23 cellular contexts compared by ENCODE assay signal in genomic region chr12:95538656-95539055, GRCh38.
"Had no signal": no experiment of that assay in that cellular context is flagged by ENCODE, and none has a peak within 500 bp of the region (broad histone marks: within the 10 kb centered on the region; RNA-seq: fewer than 3 reads in every experiment).

No MANE protein-coding gene starts in this region.

- H3K27ac Mint-ChIP-seq: activated B cell treated with CpG ODN at 0.5 μM for 24 hours; activated CD4-positive, alpha-beta T cell treated with anti-CD3 and anti-CD28 coated beads for 36 hours; activated naive CD4-positive, alpha-beta T cell treated with anti-CD3 and anti-CD28 coated beads, Interleukin-2, amount 10 ng/mL, durations not matched to agents 7 days and 5 days; naive B cell; stimulated activated effector memory CD8-positive, alpha-beta T cell treated with anti-CD3 and anti-CD28 coated beads, Interleukin-12 subunit alpha, Interleukin-12 subunit beta, amount 100 ng/mL, for 72 hours; T-helper 1 cell treated with Interleukin-12 subunit alpha and Interleukin-12 subunit beta and Interleukin-4 antibody, amounts not matched to agents 30 μg/mL and 1 μg/mL, for 36 hours had no signal

- H3K9me3 Mint-ChIP-seq: activated B cell treated with CpG ODN at 0.5 μM for 24 hours; activated naive CD4-positive, alpha-beta T cell treated with anti-CD3 and anti-CD28 coated beads, Interleukin-2, amount 10 ng/mL, durations not matched to agents 7 days and 5 days; naive B cell; neural crest cell; stimulated activated effector memory CD8-positive, alpha-beta T cell treated with anti-CD3 and anti-CD28 coated beads, Interleukin-12 subunit alpha, Interleukin-12 subunit beta, amount 100 ng/mL, for 72 hours; T-helper 1 cell treated with Interleukin-12 subunit alpha and Interleukin-12 subunit beta and Interleukin-4 antibody, amounts not matched to agents 30 μg/mL and 1 μg/mL, for 36 hours had no signal

- H3K36me3 Mint-ChIP-seq: activated naive CD4-positive, alpha-beta T cell treated with anti-CD3 and anti-CD28 coated beads, Interleukin-2, amount 10 ng/mL, durations not matched to agents 7 days and 5 days; naive B cell; stimulated activated effector memory CD8-positive, alpha-beta T cell treated with anti-CD3 and anti-CD28 coated beads, Interleukin-12 subunit alpha, Interleukin-12 subunit beta, amount 100 ng/mL, for 72 hours had no signal

- FAIRE-seq: endometrium, small intestine had no signal

- H3K4me3 Mint-ChIP-seq: activated B cell treated with CpG ODN at 0.5 μM for 24 hours; activated CD4-positive, alpha-beta T cell treated with anti-CD3 and anti-CD28 coated beads for 36 hours; activated naive CD4-positive, alpha-beta T cell treated with anti-CD3 and anti-CD28 coated beads, Interleukin-2, amount 10 ng/mL, durations not matched to agents 7 days and 5 days; naive B cell; neural crest cell; stimulated activated effector memory CD8-positive, alpha-beta T cell treated with anti-CD3 and anti-CD28 coated beads, Interleukin-12 subunit alpha, Interleukin-12 subunit beta, amount 100 ng/mL, for 72 hours; T-helper 1 cell treated with Interleukin-12 subunit alpha and Interleukin-12 subunit beta and Interleukin-4 antibody, amounts not matched to agents 30 μg/mL and 1 μg/mL, for 36 hours had no signal

- ATAC-seq: activated CD4-positive, alpha-beta T cell treated with anti-CD3 and anti-CD28 coated beads for 36 hours; sciatic nerve; stimulated activated effector memory CD8-positive, alpha-beta T cell treated with anti-CD3 and anti-CD28 coated beads, Interleukin-12 subunit alpha, Interleukin-12 subunit beta, amount 100 ng/mL, for 72 hours had no signal

- H3K4me3 ChIP-seq: coronary artery, heart right ventricle, stomach, suprapubic skin, uterus had no signal

- H3K9me3 ChIP-seq: heart right ventricle, stomach, suprapubic skin, uterus had no signal

- H3K27me3 ChIP-seq: heart right ventricle, stomach, suprapubic skin, uterus had no signal

- H3K4me1 ChIP-seq: heart right ventricle, suprapubic skin, uterus had no signal

- H3K27ac ChIP-seq: coronary artery, heart right ventricle, stomach, suprapubic skin, uterus had no signal

- H3K36me3 ChIP-seq: heart right ventricle, stomach, suprapubic skin, uterus had no signal

- H3K4me1 Mint-ChIP-seq: activated B cell treated with CpG ODN at 0.5 μM for 24 hours; activated CD4-positive, alpha-beta T cell treated with anti-CD3 and anti-CD28 coated beads for 36 hours; activated naive CD4-positive, alpha-beta T cell treated with anti-CD3 and anti-CD28 coated beads, Interleukin-2, amount 10 ng/mL, durations not matched to agents 7 days and 5 days; stimulated activated effector memory CD8-positive, alpha-beta T cell treated with anti-CD3 and anti-CD28 coated beads, Interleukin-12 subunit alpha, Interleukin-12 subunit beta, amount 100 ng/mL, for 72 hours had no signal

- H3K27me3 Mint-ChIP-seq: activated B cell treated with CpG ODN at 0.5 μM for 24 hours; activated CD4-positive, alpha-beta T cell treated with anti-CD3 and anti-CD28 coated beads for 36 hours; activated naive CD4-positive, alpha-beta T cell treated with anti-CD3 and anti-CD28 coated beads, Interleukin-2, amount 10 ng/mL, durations not matched to agents 7 days and 5 days had no signal

- DNase-seq: activated B cell treated with CpG ODN at 0.5 μM for 24 hours; activated CD4-positive, alpha-beta T cell treated with anti-CD3 and anti-CD28 coated beads for 36 hours; activated CD4-positive, alpha-beta T cell treated with anti-CD3 and anti-CD28 coated beads, Interleukin-2, amount 50 U/mL, for 48 hours; activated effector memory CD4-positive, alpha-beta T cell treated with anti-CD3 and anti-CD28 coated beads, Interleukin-2, amount 50 U/mL, for 16 hours; activated naive CD4-positive, alpha-beta T cell treated with anti-CD3 and anti-CD28 coated beads, Interleukin-2, amount 10 ng/mL, durations not matched to agents 7 days and 5 days; cerebellar nuclear complex; erythroblast; foreskin fibroblast; heart right ventricle; naive B cell; small intestine; stimulated activated CD4-positive, alpha-beta T cell treated with anti-CD3 and anti-CD28 coated beads, Interleukin-2, amount 100 ng/mL, for 24 hours; stomach; T1000; trophoblast cell; uterus had no signal
